Comparison of ENCODE assay signal across 8 cellular contexts in genomic region chr11:3796796-3797328, GRCh38. TPM values are rescaled to one million over a fixed set of nuclear protein-coding genes. Genes with fewer than 3 reads are reported as not detected.
A peak's percentile ranks its signal among the peaks of the same experiment; 100 is the strongest.
DNase-seq lines count a peak whose midpoint lies in the region; ATAC-seq and TF ChIP-seq lines count a peak whose summit lies in the region.

No MANE protein-coding gene starts in this region.

- H3K27ac Mint-ChIP-seq in activated naive CD4-positive, alpha-beta T cell treated with anti-CD3 and anti-CD28 coated beads, Interleukin-2, amount 50 U/mL, for 24 hours, result peak overlapping the region; percentile 93

- CTCF ChIA-PET in RWPE1 (lab: Yijun Ruan, JAX), result no interaction called here

- peaks cover 10% of the 10 kb centered on the region for H3K36me3 Mint-ChIP-seq in activated naive CD4-positive, alpha-beta T cell treated with anti-CD3 and anti-CD28 coated beads, Interleukin-2, amount 50 U/mL, for 24 hours

- peak overlapping the region; percentile 83 for H3K4me3 ChIP-seq in neutrophil (ENCODE audit: low read depth in 1 of 2, low read length in 1 of 2)

- no peaks in the 10 kb centered on the region for H3K9me3 ChIP-seq in neutrophil

- ATAC-seq in HG03064 (IDR thresholded peaks at IDR 0.05; ENCODE audit: low read depth, unreplicated experiment) (peak; percentile 32), esophagus mucosa (peak; percentile 46), GM18520 (IDR thresholded peaks at IDR 0.05; ENCODE audit: unreplicated experiment) (no peak)

- POLR2A ChIA-PET in RWPE1 (lab: Yijun Ruan, JAX; ENCODE audit: low non-redundant PET), result no interaction called here

- no peaks in the 10 kb centered on the region for H3K27me3 ChIP-seq in neutrophil

- peaks cover 48% of the 10 kb centered on the region for H3K4me1 Mint-ChIP-seq in activated naive CD4-positive, alpha-beta T cell treated with anti-CD3 and anti-CD28 coated beads, Interleukin-2, amount 50 U/mL, for 24 hours

- peaks cover 30% of the 10 kb centered on the region for H3K36me3 ChIP-seq in neutrophil

- H3K27ac ChIP-seq in RWPE1 (peak overlapping the region; percentile 83), neutrophil (peak overlapping the region; percentile 97)

- DNase-seq in activated naive CD4-positive, alpha-beta T cell treated with anti-CD3 and anti-CD28 coated beads, Interleukin-2, amount 50 U/mL, for 16 hours, result no peak
- DNase-seq in RWPE1 (ENCODE audit: low spot score) (no peak), NCI-H187 treated with DMSO at 0.1 percent for 48 hours (lab: John Stamatoyannopoulos, UW) (no peak)

- no peaks in the 10 kb centered on the region for H3K27me3 Mint-ChIP-seq in activated naive CD4-positive, alpha-beta T cell treated with anti-CD3 and anti-CD28 coated beads, Interleukin-2, amount 50 U/mL, for 24 hours

- no peaks in the 10 kb centered on the region for H3K9me3 Mint-ChIP-seq in activated naive CD4-positive, alpha-beta T cell treated with anti-CD3 and anti-CD28 coated beads, Interleukin-2, amount 50 U/mL, for 24 hours

- peaks cover 26 to 31% of the 10 kb centered on the region in 2 experiments for H3K4me1 ChIP-seq in neutrophil (ENCODE audit: control insufficient read depth in 1 of 2, insufficient read depth in 1 of 2, low read depth in 1 of 2, low read length in 1 of 2)

- peak overlapping the region; percentile 99 for H3K4me3 Mint-ChIP-seq in activated naive CD4-positive, alpha-beta T cell treated with anti-CD3 and anti-CD28 coated beads, Interleukin-2, amount 50 U/mL, for 24 hours

- TF ChIP-seq CTCF in RWPE1 (conservative IDR thresholded peaks at IDR 0.05; ENCODE audit: low read depth) (no peak), neutrophil (IDR thresholded peaks at IDR 0.05) (no peak)

RNA-seq across cellular contexts. Expression of gene NUP98, which starts 0.5 kb away (rescaled TPM):
- total RNA-seq in esophagus mucosa, result 55.1 TPM

RNA-seq across cellular contexts. Expression of gene PGAP2, which starts 11.5 kb away (rescaled TPM):
- 31.8 TPM for total RNA-seq in esophagus mucosa

RNA-seq across cellular contexts. Expression of gene RHOG, which starts 43.9 kb away (rescaled TPM):
- 59.7 TPM for total RNA-seq in esophagus mucosa

RNA-seq across cellular contexts. Expression of gene STIM1, which starts 58.6 kb away (rescaled TPM):
- 85.1 TPM for total RNA-seq in esophagus mucosa
